In the genomic region with DNA sequence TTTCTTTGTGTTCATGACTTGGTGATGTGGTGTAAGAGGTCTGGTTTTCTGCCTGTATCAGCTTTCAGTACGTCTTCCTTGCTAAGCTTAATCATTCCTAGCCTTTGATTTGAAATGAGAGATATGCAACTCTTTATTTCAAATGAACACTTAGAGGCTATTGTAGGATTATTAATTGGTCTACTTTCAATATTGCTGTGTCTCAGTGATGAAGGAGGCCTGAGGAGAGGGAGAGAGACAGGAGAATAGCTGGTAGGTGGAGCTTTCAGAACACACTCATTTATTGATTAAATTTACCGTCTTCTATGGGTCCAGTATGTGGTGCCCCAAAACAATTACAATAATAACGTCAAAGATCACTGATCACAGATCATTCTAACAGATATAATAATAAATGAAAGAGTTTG, we compare ENCODE assay signal across 1 cellular context.
TF ChIP-seq lines count a peak whose summit lies in the region.

No MANE protein-coding gene starts in this region.

TF ChIP-seq in IMR-90, 13 proteins besides CTCF, POLR2A, EP300 and RAD21 (continued from another document):
- no peak for TF ChIP-seq SMC3 (IDR thresholded peaks at IDR 0.05; ENCODE audit: low read depth, low read length)
- no peak for TF ChIP-seq FOS (IDR thresholded peaks at IDR 0.05; ENCODE audit: low read depth, low read length)
